8 cellular contexts compared by ENCODE assay signal in genomic region chr3:184314363-184314699, GRCh38. TPM values are rescaled to one million over a fixed set of nuclear protein-coding genes. Genes with fewer than 3 reads are reported as not detected.
DNase-seq lines count a peak whose midpoint lies in the region; ATAC-seq and TF ChIP-seq lines count a peak whose summit lies in the region.

EIF4G1 (plus strand) TSS chr3:184314606; CDS start chr3:184315797, 1,191 bp downstream.

- no peaks in the 10 kb centered on the region for H3K9me3 ChIP-seq in mammary epithelial cell (replicated peaks; ENCODE audit: insufficient read depth, low read length)

- WGBS in mammary epithelial cell (ENCODE audit: low coverage, missing lambda C conversion rate): no CpG with 5 or more reads among the region's 40 CpGs

- TF ChIP-seq CTCF in WI38 (IDR thresholded peaks at IDR 0.05; ENCODE audit: low read depth, low read length): no peak
- TF ChIP-seq CTCF in mammary epithelial cell (conservative IDR thresholded peaks at IDR 0.05 in 1 of 2, IDR thresholded peaks at IDR 0.05 in 1 of 2; ENCODE audit: extremely low read depth in 1 of 2, insufficient read depth in 1 of 2, low read depth in 1 of 2, low read length in 2 of 2): no peak

- dilution Hi-C loops in mammary epithelial cell (cut with HindIII; ENCODE audit: low sequenced_read_pairs): no loop called here

- intact Hi-C loops in mammary epithelial cell (cut with micrococcal nuclease): no loop called here

- H3K9ac ChIP-seq in mammary epithelial cell (ENCODE audit: insufficient read depth, low read length): peak within 1 kb of the TSS; percentile 85

- H3K27me3 ChIP-seq in mammary epithelial cell (ENCODE audit: insufficient read depth, low read length): no peaks in the 10 kb centered on the region

- BruUV-seq in mammary epithelial cell (replicated peaks; lab: Mats Ljungman, UMichigan): no TSS peak

- H3K4me3 ChIP-seq in WI38 (ENCODE audit: low read depth, low read length) (peak within 1 kb of the TSS; percentile 90), mammary epithelial cell (replicated peaks in 1 of 3; ENCODE audit: insufficient read depth in 1 of 3, low read depth in 2 of 3, low read length in 3 of 3) (peak within 1 kb of the TSS; percentile 45 to 81 (median 73))

- peaks cover 49% of the 10 kb centered on the region for H3K79me2 ChIP-seq in mammary epithelial cell (ENCODE audit: insufficient read depth, low read length)

- H3K27ac ChIP-seq in mammary epithelial cell (ENCODE audit: insufficient read depth, low read depth, low read length): peak within 1 kb of the TSS; percentile 69

- peak; percentile 80 for ATAC-seq in GM18907 (IDR thresholded peaks at IDR 0.05; ENCODE audit: unreplicated experiment)
- ATAC-seq in HG03139 (IDR thresholded peaks at IDR 0.05; ENCODE audit: unreplicated experiment): peak; percentile 82

- H2AFZ ChIP-seq in mammary epithelial cell (ENCODE audit: low read depth, low read length): no peak within 1 kb of the TSS

- peak; percentile 87 for DNase-seq in ACHN
- DNase-seq in NCI-H2227 (lab: John Stamatoyannopoulos, UW; ENCODE audit: unreplicated experiment): peak; percentile 97
- DNase-seq in mammary epithelial cell: peak; percentile 92
- peak; percentile 97 for DNase-seq in iPS-NIHi7 (ENCODE audit: extremely low spot score)
- DNase-seq in smooth muscle cell of the brain vasculature (ENCODE audit: low read depth, low spot score): peak; percentile 85

- in situ Hi-C loops in ACHN (cut with HindIII; ENCODE audit: low pct_ligation_motif_present, low pct_unique_long_range_greater_than_20kb, low sequenced_read_pairs): no loop called here
- in situ Hi-C loops in mammary epithelial cell (cut with MboI; ENCODE audit: low sequenced_read_pairs in 2 of 2): no loop called here

- H4K20me1 ChIP-seq in mammary epithelial cell (ENCODE audit: insufficient read depth, low read length): peaks cover 4% of the 10 kb centered on the region

- H3K36me3 ChIP-seq in mammary epithelial cell (ENCODE audit: insufficient read depth, low read length): peaks cover 12% of the 10 kb centered on the region

- CTCF ChIA-PET in mammary epithelial cell (lab: Charles Lee; ENCODE audit: low non-redundant PET): no interaction called here

- H3K4me1 ChIP-seq in mammary epithelial cell (ENCODE audit: insufficient read depth, low read length): peaks cover 22% of the 10 kb centered on the region

- H3K4me2 ChIP-seq in mammary epithelial cell (ENCODE audit: insufficient read depth, low read depth, low read length): peak within 1 kb of the TSS; percentile 89

RNA-seq across cellular contexts. Expression of gene EIF4G1, which starts in this region (rescaled TPM):
- 100 to 1,000 TPM; 278 to 534 TPM for total RNA-seq in mammary epithelial cell
- 528 TPM for polyA plus RNA-seq in mammary epithelial cell
- polyA minus RNA-seq in mammary epithelial cell: 785 TPM

Comparison
In these comparisons a context has a peak if more than half of its experiments do, and no peak if none do; other contexts are left out.
1. Peak in every context shown above with its lines: DNase-seq, ATAC-seq, H3K4me3 ChIP-seq and H3K27ac ChIP-seq.